8 cellular contexts compared by ENCODE assay signal in the genomic region with DNA sequence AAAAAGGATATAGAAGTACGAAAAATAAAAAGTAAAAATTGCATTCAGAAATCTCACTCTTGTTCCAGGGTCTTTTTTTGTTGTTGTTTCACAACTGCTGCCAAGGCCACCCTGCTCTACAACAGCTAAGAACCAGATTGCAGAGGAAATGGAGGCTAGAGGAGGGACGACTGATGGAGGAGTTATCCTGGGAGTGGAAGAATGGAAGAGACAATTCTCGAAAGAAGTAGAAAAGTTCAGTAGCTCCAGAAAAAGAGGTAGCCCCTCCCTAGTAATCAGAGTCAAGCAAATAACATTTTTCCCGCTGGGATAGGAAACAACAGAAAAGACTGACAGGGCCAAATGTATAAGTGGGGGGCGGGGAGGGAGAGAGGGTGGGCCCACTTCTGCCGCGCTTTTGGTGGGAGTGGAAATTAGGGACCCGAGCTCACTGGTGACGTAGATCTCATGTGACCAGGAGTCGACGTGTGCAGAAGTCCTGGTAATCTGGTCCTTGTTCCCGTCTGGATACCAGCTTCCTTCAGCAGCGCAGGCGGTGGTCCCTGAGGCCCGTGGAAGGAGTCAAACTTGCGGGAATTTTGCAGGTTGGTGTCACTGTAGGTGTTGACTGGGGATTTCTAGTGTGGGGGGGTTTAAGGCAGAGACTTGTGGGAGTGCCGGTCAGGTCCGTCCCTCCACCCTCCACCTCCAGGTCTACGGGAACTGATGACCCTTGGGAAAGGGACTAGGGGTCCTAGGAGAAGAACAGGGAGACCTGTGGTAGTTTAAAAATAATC. TPM values are rescaled to one million over a fixed set of nuclear protein-coding genes. Genes with fewer than 3 reads are reported as not detected.
DNase-seq lines count a peak whose midpoint lies in the region.

A gene with protein sequence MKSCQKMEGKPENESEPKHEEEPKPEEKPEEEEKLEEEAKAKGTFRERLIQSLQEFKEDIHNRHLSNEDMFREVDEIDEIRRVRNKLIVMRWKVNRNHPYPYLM (plus strand): TSS at position 484 of the 776 bp plus-strand sequence. CDS start 1,179 bp downstream, outside the sequence.

- H3K27me3 ChIP-seq in subcutaneous abdominal adipose tissue (ENCODE audit: control insufficient read depth in 5 of 5, insufficient read depth in 4 of 5, low read length in 5 of 5) = peaks cover 0 to 2% (median 0%) of the 10 kb centered on the region in 5 donors

- H3K9me3 ChIP-seq in subcutaneous abdominal adipose tissue (ENCODE audit: control insufficient read depth in 5 of 5, low read length in 5 of 5) = no peaks in the 10 kb centered on the region

- no peaks in the 10 kb centered on the region for H3K36me3 ChIP-seq in subcutaneous abdominal adipose tissue (ENCODE audit: control insufficient read depth in 5 of 5, insufficient read depth in 5 of 5, low read length in 5 of 5)

- H3K4me1 ChIP-seq in subcutaneous abdominal adipose tissue (ENCODE audit: control insufficient read depth in 5 of 5, insufficient read depth in 5 of 5, low read length in 5 of 5) = peaks cover 0 to 4% (median 0%) of the 10 kb centered on the region in 5 donors

- peak within 1 kb of the TSS; percentile 72 to 91 (median 79) for H3K4me3 ChIP-seq in subcutaneous abdominal adipose tissue (ENCODE audit: low read depth in 1 of 5, low read length in 5 of 5)

- DNase-seq in EH (ENCODE audit: low read depth) (peak; percentile 80), LHCN-M2 (ENCODE audit: low read depth) (peak; percentile 93), SW480 (ENCODE audit: low spot score) (peak; percentile 65), epidermal melanocyte (ENCODE audit: insufficient read length, low spot score) (peak; percentile 45), medulla oblongata (ENCODE audit: extremely low spot score) (peak; percentile 78), NCI-H187 treated with DMSO at 0.1 percent for 48 hours (lab: John Stamatoyannopoulos, UW) (no peak)
- DNase-seq in stimulated activated CD4-positive, alpha-beta T cell treated with anti-CD3 and anti-CD28 coated beads, Interleukin-15, amount 100 ng/mL, for 24 hours = no peak

- peak within 1 kb of the TSS; percentile 96 for H3K27ac ChIP-seq in subcutaneous abdominal adipose tissue (ENCODE audit: low read depth, low read length)

- peak within 1 kb of the TSS; percentile 79 to 87 (median 83) for H3K9ac ChIP-seq in subcutaneous abdominal adipose tissue (ENCODE audit: low read length in 5 of 5)

RNA-seq across cellular contexts. Expression of the gene that starts here (rescaled TPM):
- 224 and 277 TPM in 2 replicates for total RNA-seq in LHCN-M2 (2014; rRNA removed)
- 156 TPM for polyA plus RNA-seq in LHCN-M2 (2012)

Comparison
In these comparisons a context has a peak if more than half of its experiments do, and no peak if none do; other contexts are left out.
1. DNase-seq: peak in EH (single experiment), LHCN-M2 (single experiment), SW480 (single experiment), epidermal melanocyte (single experiment) and medulla oblongata (single experiment); none in NCI-H187 treated with DMSO at 0.1 percent for 48 hours (single experiment) and stimulated activated CD4-positive, alpha-beta T cell treated with anti-CD3 and anti-CD28 coated beads, Interleukin-15, amount 100 ng/mL, for 24 hours (single experiment).